1 cellular context compared by ENCODE assay signal in the genomic region with DNA sequence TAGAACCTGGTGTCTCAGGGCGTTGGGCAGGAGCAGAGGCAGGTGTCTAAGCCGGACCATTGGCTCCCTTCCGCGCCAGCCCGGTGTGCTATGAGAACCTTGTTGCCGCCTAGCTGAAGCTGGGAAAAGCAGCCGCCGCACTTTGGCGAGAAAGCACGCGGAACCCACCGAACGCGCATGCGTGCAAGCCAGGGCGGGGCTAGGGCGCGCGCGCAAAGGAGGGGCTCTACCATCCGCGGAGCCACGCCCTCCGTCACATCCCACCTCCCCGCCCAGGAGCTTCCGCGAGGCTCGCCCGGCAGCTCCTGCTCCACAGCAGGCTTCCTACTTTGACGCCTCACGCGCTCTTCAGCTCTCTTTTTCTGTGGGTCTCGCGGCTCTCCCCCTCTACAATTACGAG.
TF ChIP-seq lines count a peak whose summit lies in the region.

No MANE protein-coding gene starts in this region.

TF ChIP-seq in IMR-90, 13 proteins besides CTCF, POLR2A, EP300 and RAD21 (continued from another document):
- TF ChIP-seq RCOR1 (IDR thresholded peaks at IDR 0.05; ENCODE audit: insufficient replicate concordance, low read length) (no peak), NFE2L2 (IDR thresholded peaks at IDR 0.05; ENCODE audit: low read depth, low read length) (no peak), CEBPB (IDR thresholded peaks at IDR 0.05; ENCODE audit: low read depth, low read length) (no peak)
- TF ChIP-seq, protein P1, sequence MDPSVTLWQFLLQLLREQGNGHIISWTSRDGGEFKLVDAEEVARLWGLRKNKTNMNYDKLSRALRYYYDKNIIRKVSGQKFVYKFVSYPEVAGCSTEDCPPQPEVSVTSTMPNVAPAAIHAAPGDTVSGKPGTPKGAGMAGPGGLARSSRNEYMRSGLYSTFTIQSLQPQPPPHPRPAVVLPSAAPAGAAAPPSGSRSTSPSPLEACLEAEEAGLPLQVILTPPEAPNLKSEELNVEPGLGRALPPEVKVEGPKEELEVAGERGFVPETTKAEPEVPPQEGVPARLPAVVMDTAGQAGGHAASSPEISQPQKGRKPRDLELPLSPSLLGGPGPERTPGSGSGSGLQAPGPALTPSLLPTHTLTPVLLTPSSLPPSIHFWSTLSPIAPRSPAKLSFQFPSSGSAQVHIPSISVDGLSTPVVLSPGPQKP (IDR thresholded peaks at IDR 0.05; ENCODE audit: borderline replicate concordance, low read depth, low read length) = no peak
